ENCODE assay signal across 27 cellular contexts in genomic region chr13:22468055-22468454, GRCh38.
"Had no signal": no experiment of that assay in that cellular context is flagged by ENCODE, and none has a peak within 500 bp of the region (broad histone marks: within the 10 kb centered on the region; RNA-seq: fewer than 3 reads in every experiment).

No MANE protein-coding gene starts in this region.

- H3K27me3 ChIP-seq: adrenal gland, body of pancreas, esophagus squamous epithelium, gastroesophageal sphincter had no signal

- H3K9me3 ChIP-seq: adrenal gland, body of pancreas, esophagus squamous epithelium, gastroesophageal sphincter had no signal

- H3K27ac ChIP-seq: adrenal gland, body of pancreas, epithelial cell of prostate, esophagus squamous epithelium, gastroesophageal sphincter had no signal

- H3K4me3 ChIP-seq: adrenal gland, body of pancreas, esophagus squamous epithelium, gastroesophageal sphincter had no signal

- H3K36me3 ChIP-seq: adrenal gland, esophagus squamous epithelium, gastroesophageal sphincter had no signal

- DNase-seq: activated CD4-positive, alpha-beta memory T cell treated with anti-CD3 and anti-CD28 coated beads for 36 hours; activated CD4-positive, alpha-beta T cell treated with anti-CD3 and anti-CD28 coated beads for 36 hours; activated CD4-positive, CD25-positive, alpha-beta regulatory T cell; activated CD4-positive, CD25-positive, alpha-beta regulatory T cell treated with anti-CD3 and anti-CD28 coated beads, Interleukin-2, amount 50 U/mL, for 72 hours; activated CD8-positive, alpha-beta memory T cell treated with anti-CD3 and anti-CD28 coated beads, Interleukin-2, amount 10 ng/mL, durations not matched to agents 7 days and 5 days; activated CD8-positive, alpha-beta memory T cell treated with anti-CD3 and anti-CD28 coated beads, Interleukin-2, amount 50 U/mL, for 4 hours; activated CD8-positive, alpha-beta T cell treated with anti-CD3 and anti-CD28 coated beads, Interleukin-2, amount 10 ng/mL, durations not matched to agents 7 days and 5 days; activated effector memory CD4-positive, alpha-beta T cell treated with anti-CD3 and anti-CD28 coated beads, Interleukin-2, amount 50 U/mL, for 16 hours; activated naive CD4-positive, alpha-beta T cell treated with anti-CD3 and anti-CD28 coated beads for 36 hours; activated naive CD8-positive, alpha-beta T cell treated with anti-CD3 and anti-CD28 coated beads for 36 hours; activated naive CD8-positive, alpha-beta T cell treated with anti-CD3 and anti-CD28 coated beads, Interleukin-2, amount 50 U/mL, for 24 hours; activated T-cell treated with anti-CD3 and anti-CD28 coated beads, Interleukin-2, amount 50 U/mL, for 1 hour; activated T-cell treated with anti-CD3 and anti-CD28 coated beads, Interleukin-2, amount 50 U/mL, for 48 hours; adrenal gland; amygdala; aorta; body of pancreas; caudate nucleus; cortex of kidney; dermis blood vessel endothelial cell; effector CD4-positive, alpha-beta T cell; effector memory CD8-positive, alpha-beta T cell; esophagus squamous epithelium; foreskin melanocyte; T-helper 2 cell had no signal

- H3K4me1 ChIP-seq: adrenal gland, esophagus squamous epithelium, gastroesophageal sphincter had no signal
